In genomic region chr17:48002920-48003685, GRCh38 we compare ENCODE assay signal across 9 cellular contexts. TPM values are rescaled to one million over a fixed set of nuclear protein-coding genes. Genes with fewer than 3 reads are reported as not detected.
DNase-seq lines count a peak whose midpoint lies in the region; ATAC-seq and TF ChIP-seq lines count a peak whose summit lies in the region.
"Had no signal": no experiment of that assay in that cellular context is flagged by ENCODE, and none has a peak within 500 bp of the region (broad histone marks: within the 10 kb centered on the region; RNA-seq: fewer than 3 reads in every experiment).

No MANE protein-coding gene starts in this region.

- no peak overlapping the region for H3K27ac ChIP-seq in CD4-positive, alpha-beta memory T cell (ENCODE audit: low read depth, low read length)

- intact Hi-C loops in activated CD4-positive, alpha-beta memory T cell treated with anti-CD3 and anti-CD28 coated beads for 36 hours (cut with micrococcal nuclease) = no loop called here
- intact Hi-C loops in CD4-positive, alpha-beta memory T cell (cut with micrococcal nuclease) = no loop called here

- TF ChIP-seq CTCF in brain (conservative IDR thresholded peaks at IDR 0.05) (peak; percentile 24 to 63), nephron progenitor cell (IDR thresholded peaks at IDR 0.05) (peak; percentile 14)

- H3K4me1 ChIP-seq in CD4-positive, alpha-beta memory T cell (ENCODE audit: insufficient read depth, low read length) = peaks cover 4% of the 10 kb centered on the region

- H3K27ac Mint-ChIP-seq in brain (peak overlapping the region; percentile 98 to 99 (median 98)), nephron progenitor cell (peak overlapping the region; percentile 79)
- H3K27ac Mint-ChIP-seq in activated CD4-positive, alpha-beta memory T cell treated with anti-CD3 and anti-CD28 coated beads for 36 hours = no peak overlapping the region
- H3K27ac Mint-ChIP-seq in CD4-positive, alpha-beta memory T cell = no peak overlapping the region

- H3K4me3 ChIP-seq in CD4-positive, alpha-beta memory T cell (ENCODE audit: low read length in 2 of 2) = no peak overlapping the region

- DNase-seq in COR-L47 (lab: John Stamatoyannopoulos, UW) (peak; percentile 98), NCI-H2081 (lab: John Stamatoyannopoulos, UW) (peak; percentile 95 to 99), nephron progenitor cell (peak; percentile 46), COLO668 (lab: John Stamatoyannopoulos, UW; ENCODE audit: unreplicated experiment) (no peak)
- DNase-seq in activated CD4-positive, alpha-beta memory T cell treated with anti-CD3 and anti-CD28 coated beads for 36 hours = no peak
- DNase-seq in CD4-positive, alpha-beta memory T cell = no peak

- H3K9me3 ChIP-seq in CD4-positive, alpha-beta memory T cell (ENCODE audit: control insufficient read depth in 1 of 2, low read length in 2 of 2) = no peaks in the 10 kb centered on the region

- ATAC-seq in GM21526 (IDR thresholded peaks at IDR 0.05; ENCODE audit: low FRiP score, unreplicated experiment) = no peak

- H3K4me3 Mint-ChIP-seq in brain = peak overlapping the region; percentile 59 to 78 (median 63)
- peak overlapping the region; percentile 5 for H3K4me3 Mint-ChIP-seq in nephron progenitor cell
- no peak overlapping the region for H3K4me3 Mint-ChIP-seq in activated CD4-positive, alpha-beta memory T cell treated with anti-CD3 and anti-CD28 coated beads for 36 hours
- no peak overlapping the region for H3K4me3 Mint-ChIP-seq in CD4-positive, alpha-beta memory T cell
- H3K4me3 Mint-ChIP-seq: T-helper 1 cell treated with Interleukin-12 subunit alpha and Interleukin-12 subunit beta and Interleukin-4 antibody, amounts not matched to agents 30 μg/mL and 1 μg/mL, for 36 hours had no signal

- CTCF ChIA-PET in activated CD4-positive, alpha-beta memory T cell treated with anti-CD3 and anti-CD28 coated beads for 36 hours (lab: Charles Lee) = interaction anchor here (1.0 to 1.4 kb wide), 2 partner anchors 16 to 33 kb away, joined by 3 read pairs; no protein-coding TSS in a partner anchor
- CTCF ChIA-PET in CD4-positive, alpha-beta memory T cell (lab: Charles Lee; ENCODE audit: partially characterized antibody) = interaction anchor here (0.6 to 0.8 kb wide), 2 partner anchors 56 to 633 kb away, joined by 3 to 4 read pairs; no protein-coding TSS in a partner anchor

- POLR2A ChIA-PET in activated CD4-positive, alpha-beta memory T cell treated with anti-CD3 and anti-CD28 coated beads for 36 hours (lab: Charles Lee) = no interaction called here
- POLR2A ChIA-PET in CD4-positive, alpha-beta memory T cell (lab: Charles Lee; ENCODE audit: partially characterized antibody) = no interaction called here

- H3K27me3 Mint-ChIP-seq in brain (peaks cover 4% of the 10 kb centered on the region), nephron progenitor cell (ENCODE audit: low read depth, poor library complexity) (peaks cover 6% of the 10 kb centered on the region)
- peaks cover 19% of the 10 kb centered on the region for H3K27me3 Mint-ChIP-seq in activated CD4-positive, alpha-beta memory T cell treated with anti-CD3 and anti-CD28 coated beads for 36 hours
- peaks cover 5 to 20% of the 10 kb centered on the region in 2 donors for H3K27me3 Mint-ChIP-seq in CD4-positive, alpha-beta memory T cell

- H3K36me3 Mint-ChIP-seq in brain (no peaks in the 10 kb centered on the region), nephron progenitor cell (ENCODE audit: low read depth) (no peaks in the 10 kb centered on the region)
- H3K36me3 Mint-ChIP-seq in activated CD4-positive, alpha-beta memory T cell treated with anti-CD3 and anti-CD28 coated beads for 36 hours = no peaks in the 10 kb centered on the region
- no peaks in the 10 kb centered on the region for H3K36me3 Mint-ChIP-seq in CD4-positive, alpha-beta memory T cell

- H3K36me3 ChIP-seq in CD4-positive, alpha-beta memory T cell (ENCODE audit: insufficient read depth, low read length) = no peaks in the 10 kb centered on the region

- no peaks in the 10 kb centered on the region for H3K27me3 ChIP-seq in CD4-positive, alpha-beta memory T cell (ENCODE audit: insufficient read depth, low read length)

- H3K4me1 Mint-ChIP-seq in brain (peaks cover 87% of the 10 kb centered on the region), nephron progenitor cell (peaks cover 71% of the 10 kb centered on the region)
- H3K4me1 Mint-ChIP-seq in activated CD4-positive, alpha-beta memory T cell treated with anti-CD3 and anti-CD28 coated beads for 36 hours (ENCODE audit: low read depth) = peaks cover 7% of the 10 kb centered on the region
- H3K4me1 Mint-ChIP-seq in CD4-positive, alpha-beta memory T cell = peaks cover 0 to 5% (median under 1%) of the 10 kb centered on the region in 4 donors

- H3K9me3 Mint-ChIP-seq in brain (no peaks in the 10 kb centered on the region), nephron progenitor cell (no peaks in the 10 kb centered on the region)
- no peaks in the 10 kb centered on the region for H3K9me3 Mint-ChIP-seq in activated CD4-positive, alpha-beta memory T cell treated with anti-CD3 and anti-CD28 coated beads for 36 hours
- no peaks in the 10 kb centered on the region for H3K9me3 Mint-ChIP-seq in CD4-positive, alpha-beta memory T cell
- H3K9me3 Mint-ChIP-seq: T-helper 1 cell treated with Interleukin-12 subunit alpha and Interleukin-12 subunit beta and Interleukin-4 antibody, amounts not matched to agents 30 μg/mL and 1 μg/mL, for 36 hours had no signal

RNA-seq across cellular contexts. Expression of gene CDK5RAP3, which starts 32.2 kb away (rescaled TPM):
- polyA plus RNA-seq in brain (ENCODE audit: insufficient read depth, low read depth, low replicate concordance) = 106 TPM
- 100 to 1,000 TPM; 170 to 183 TPM for total RNA-seq in activated CD4-positive, alpha-beta memory T cell treated with anti-CD3 and anti-CD28 coated beads for 36 hours
- 100 to 1,000 TPM; 340 to 343 TPM for total RNA-seq in CD4-positive, alpha-beta memory T cell
- polyA plus RNA-seq in CD4-positive, alpha-beta memory T cell = 10 to 100 TPM; 75.1 to 99.2 TPM

RNA-seq across cellular contexts. Expression of gene COPZ2, which starts 34.5 kb away (rescaled TPM):
- 7.2 TPM for polyA plus RNA-seq in brain (ENCODE audit: insufficient read depth, low read depth, low replicate concordance)
- 1 to 10 TPM; 4.9 to 6.2 TPM for total RNA-seq in activated CD4-positive, alpha-beta memory T cell treated with anti-CD3 and anti-CD28 coated beads for 36 hours
- total RNA-seq in CD4-positive, alpha-beta memory T cell = 1 to 10 TPM; 1.9 to 2.0 TPM
- 1 to 10 TPM; 1.6 to 1.9 TPM for polyA plus RNA-seq in CD4-positive, alpha-beta memory T cell

RNA-seq across cellular contexts. Expression of gene NFE2L1, which starts 45.1 kb away (rescaled TPM):
- 137 TPM for polyA plus RNA-seq in brain (ENCODE audit: insufficient read depth, low read depth, low replicate concordance)
- total RNA-seq in activated CD4-positive, alpha-beta memory T cell treated with anti-CD3 and anti-CD28 coated beads for 36 hours = 10 to 100 TPM; 82.4 to 84.1 TPM
- 10 to 100 TPM; 53.5 to 62.5 TPM for total RNA-seq in CD4-positive, alpha-beta memory T cell
- polyA plus RNA-seq in CD4-positive, alpha-beta memory T cell = 10 to 100 TPM in 1 of 2 donors, 1 to 10 TPM in 1; 2.9 to 16.2 TPM

RNA-seq across cellular contexts. Expression of gene PRR15L, which starts 45.4 kb away (rescaled TPM):
- polyA plus RNA-seq in brain (ENCODE audit: insufficient read depth, low read depth, low replicate concordance) = 30.5 TPM
- total RNA-seq in activated CD4-positive, alpha-beta memory T cell treated with anti-CD3 and anti-CD28 coated beads for 36 hours = not detected
- total RNA-seq in CD4-positive, alpha-beta memory T cell = not detected
- under 1 TPM in 1 of 2 donors, not detected in 1; 0.11 TPM for polyA plus RNA-seq in CD4-positive, alpha-beta memory T cell

Comparison
In these comparisons a context has a peak if more than half of its experiments do, and no peak if none do; other contexts are left out.
1. DNase-seq: peak in COR-L47 (single experiment), NCI-H2081 (2 of 2) and nephron progenitor cell (single experiment); none in activated CD4-positive, alpha-beta memory T cell treated with anti-CD3 and anti-CD28 coated beads for 36 hours (single experiment), CD4-positive, alpha-beta memory T cell (0 of 5) and COLO668 (single experiment).
2. H3K27ac Mint-ChIP-seq: peak in brain (5 of 5) and nephron progenitor cell (single experiment); none in activated CD4-positive, alpha-beta memory T cell treated with anti-CD3 and anti-CD28 coated beads for 36 hours (single experiment) and CD4-positive, alpha-beta memory T cell (0 of 7).
3. H3K4me3 Mint-ChIP-seq: peak in brain (5 of 5) and nephron progenitor cell (single experiment); none in activated CD4-positive, alpha-beta memory T cell treated with anti-CD3 and anti-CD28 coated beads for 36 hours (single experiment) and CD4-positive, alpha-beta memory T cell (0 of 8).